In the genomic region with DNA sequence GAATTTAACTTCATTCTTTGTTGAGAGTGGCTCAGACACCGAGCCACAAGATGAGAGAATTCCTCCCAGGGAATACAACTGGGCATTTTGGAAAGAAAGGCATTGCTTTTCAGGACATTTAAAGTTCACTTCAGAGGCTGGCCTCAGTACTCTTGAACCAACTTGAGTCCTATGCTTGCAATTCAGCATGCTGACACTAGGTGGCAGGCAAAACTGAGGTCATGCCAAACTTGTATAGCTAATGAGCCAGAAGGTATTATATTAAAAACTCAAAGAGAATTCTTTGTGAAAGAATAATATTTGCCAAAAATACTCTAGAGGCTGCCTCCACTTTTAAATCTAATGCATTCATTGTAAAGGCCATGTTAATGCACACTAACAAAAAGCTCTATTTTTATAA, we compare ENCODE assay signal across 10 cellular contexts.
DNase-seq lines count a peak whose midpoint lies in the region; ATAC-seq and TF ChIP-seq lines count a peak whose summit lies in the region.
"Had no signal": no experiment of that assay in that cellular context is flagged by ENCODE, and none has a peak within 500 bp of the region (broad histone marks: within the 10 kb centered on the region; RNA-seq: fewer than 3 reads in every experiment).

No MANE protein-coding gene starts in this region.

- no peak overlapping the region for H3K4me2 ChIP-seq in SK-N-SH

- H3K4me3 ChIP-seq in SK-N-SH (ENCODE audit: low read depth in 2 of 2, low read length in 1 of 2) (no peak overlapping the region), NB4 (ENCODE audit: low read depth, low read length) (no peak overlapping the region), endodermal cell (ENCODE audit: low read length) (peak overlapping the region; percentile 58)

- no peaks in the 10 kb centered on the region for H3K27me3 ChIP-seq in SK-N-SH (ENCODE audit: insufficient read depth)
- no peaks in the 10 kb centered on the region for H3K27me3 ChIP-seq in endodermal cell (ENCODE audit: control insufficient read depth, insufficient read depth, low read length, poor library complexity, severe bottlenecking)

- WGBS in SK-N-SH (ENCODE audit: low lambda C conversion rate): 90% methylated on average over 1 of the region's 1 CpG
- WGBS in endodermal cell (ENCODE audit: insufficient coverage in 1 of 2, insufficient read length in 1 of 2), 2 experiments: 86 to 89% methylated on average over 1 of the region's 1 CpG

- no peak overlapping the region for H3K27ac Mint-ChIP-seq in endodermal cell
- H3K27ac Mint-ChIP-seq: CD4-positive, alpha-beta T cell had no signal

- H4K20me1 ChIP-seq in SK-N-SH (ENCODE audit: insufficient read depth): no peaks in the 10 kb centered on the region

- H3K79me2 ChIP-seq in SK-N-SH (ENCODE audit: insufficient read depth): no peaks in the 10 kb centered on the region

- no peaks in the 10 kb centered on the region for H3F3A ChIP-seq in SK-N-SH (replicated peaks; ENCODE audit: insufficient read depth)

- TF ChIP-seq CTCF in SK-N-SH (IDR thresholded peaks at IDR 0.05) (peak; percentile 63), NB4 (IDR thresholded peaks at IDR 0.05; ENCODE audit: low read depth, low read length) (peak; percentile 93), endodermal cell (conservative IDR thresholded peaks at IDR 0.05) (peak; percentile 89)

- no peak overlapping the region for H3K4me3 Mint-ChIP-seq in endodermal cell
- H3K4me3 Mint-ChIP-seq: CD4-positive, alpha-beta T cell had no signal

- DNase-seq in SK-N-SH (no peak), NB4 (ENCODE audit: low read depth) (peak; percentile 62), endodermal cell (peak; percentile 81), NCI-H1436 treated with DMSO at 0.1 percent for 48 hours (lab: John Stamatoyannopoulos, UW) (no peak)
- DNase-seq in stimulated activated CD4-positive, alpha-beta T cell treated with anti-CD3 and anti-CD28 coated beads, TNF-alpha, amount 100 ng/mL, for 48 hours (ENCODE audit: low read depth in 3 of 3): peak; percentile 5 to 13 (median 8)
- DNase-seq: NCI-H1092 treated with DMSO at 0.1 percent for 48 hours had no signal

- H3K9me2 ChIP-seq in SK-N-SH: no peaks in the 10 kb centered on the region

- no peak for ATAC-seq in SK-N-SH treated with all-trans-retinoic acid at 6 μM for 48 hours
- no peak for ATAC-seq in GM21825 (IDR thresholded peaks at IDR 0.05; ENCODE audit: unreplicated experiment)
- ATAC-seq in activated CD4-positive, CD25-positive, alpha-beta regulatory T cell treated with anti-CD3 and anti-CD28 coated beads, Interleukin-2, amount 50 U/mL, for 24 hours: no peak

- H3K4me1 ChIP-seq in SK-N-SH (ENCODE audit: control insufficient read depth in 1 of 2, insufficient read depth in 2 of 2, low read depth in 1 of 2, low read length in 1 of 2) (peaks cover 0 to 7% of the 10 kb centered on the region in 2 experiments; a peak in 1 of 4 replicates), endodermal cell (ENCODE audit: control insufficient read depth, insufficient read depth, low read length) (no peaks in the 10 kb centered on the region)

- CTCF ChIA-PET in SK-N-SH (lab: Yijun Ruan, JAX): interaction anchor here (0.8 to 1.7 kb wide), 2 partner anchors 8 to 16 kb away, joined by 4 read pairs; no protein-coding TSS in a partner anchor

- POLR2A ChIA-PET in SK-N-SH (lab: Yijun Ruan, JAX): no interaction called here

- no peak for TF ChIP-seq POLR2A in NB4 (IDR thresholded peaks at IDR 0.05; ENCODE audit: extremely low read depth, insufficient read length)

- H2AFZ ChIP-seq in SK-N-SH (ENCODE audit: low read depth): no peak overlapping the region

- H3K4me1 Mint-ChIP-seq in endodermal cell: peaks cover 22% of the 10 kb centered on the region

- H3K9ac ChIP-seq in SK-N-SH (no peak overlapping the region), endodermal cell (ENCODE audit: extremely low read depth, low read length, poor library complexity, severe bottlenecking) (no peak overlapping the region)

- no peak for TF ChIP-seq RAD21 in SK-N-SH (IDR thresholded peaks at IDR 0.05; ENCODE audit: low read length)

- H3K9me3 Mint-ChIP-seq in endodermal cell: peaks cover 32% of the 10 kb centered on the region

- H3K9me3 ChIP-seq in SK-N-SH: 0 out of 2 replicates have a peak, but pooled peaks cover 3% of the 10 kb centered on the region
- H3K9me3 ChIP-seq in endodermal cell (ENCODE audit: control insufficient read depth, low read length): peaks cover 47% of the 10 kb centered on the region

- no peak for TF ChIP-seq EP300 in SK-N-SH (IDR thresholded peaks at IDR 0.05; ENCODE audit: borderline replicate concordance in 1 of 2, low read depth in 1 of 2, low read length in 1 of 2)

- no peak overlapping the region for H3K27ac ChIP-seq in SK-N-SH (ENCODE audit: low read depth in 2 of 2, low read length in 1 of 2)
- H3K27ac ChIP-seq in endodermal cell (ENCODE audit: low read depth, low read length): no peak overlapping the region

- H3K36me3 ChIP-seq in SK-N-SH (replicated peaks in 1 of 2; ENCODE audit: control insufficient read depth in 1 of 2, insufficient read depth in 2 of 2, low read length in 1 of 2) (no peaks in the 10 kb centered on the region), endodermal cell (ENCODE audit: control insufficient read depth, insufficient read depth, low read length) (peaks cover 55% of the 10 kb centered on the region)

- peaks cover 59% of the 10 kb centered on the region for H3K36me3 Mint-ChIP-seq in endodermal cell (ENCODE audit: low read depth)

- H3K27me3 Mint-ChIP-seq in endodermal cell (ENCODE audit: insufficient read depth): no peaks in the 10 kb centered on the region
- H3K27me3 Mint-ChIP-seq: CD4-positive, alpha-beta T cell had no signal

TF ChIP-seq in SK-N-SH, 30 proteins besides CTCF, POLR2A, EP300 and RAD21:
- TF ChIP-seq NRF1 (IDR thresholded peaks at IDR 0.05; ENCODE audit: low read depth, low read length) (no peak), NFIC (IDR thresholded peaks at IDR 0.05; ENCODE audit: borderline replicate concordance) (no peak)

TF ChIP-seq in SK-N-SH treated with all-trans-retinoic acid at 6 μM for 48 hours, 23 proteins besides CTCF, POLR2A, EP300 and RAD21:
- TF ChIP-seq PPARA (CRISPR knock-in tag; IDR thresholded peaks at IDR 0.05; ENCODE audit: borderline replicate concordance): no peak
- no peak for TF ChIP-seq ESRRG (CRISPR knock-in tag; IDR thresholded peaks at IDR 0.05)
- TF ChIP-seq, protein P1, sequence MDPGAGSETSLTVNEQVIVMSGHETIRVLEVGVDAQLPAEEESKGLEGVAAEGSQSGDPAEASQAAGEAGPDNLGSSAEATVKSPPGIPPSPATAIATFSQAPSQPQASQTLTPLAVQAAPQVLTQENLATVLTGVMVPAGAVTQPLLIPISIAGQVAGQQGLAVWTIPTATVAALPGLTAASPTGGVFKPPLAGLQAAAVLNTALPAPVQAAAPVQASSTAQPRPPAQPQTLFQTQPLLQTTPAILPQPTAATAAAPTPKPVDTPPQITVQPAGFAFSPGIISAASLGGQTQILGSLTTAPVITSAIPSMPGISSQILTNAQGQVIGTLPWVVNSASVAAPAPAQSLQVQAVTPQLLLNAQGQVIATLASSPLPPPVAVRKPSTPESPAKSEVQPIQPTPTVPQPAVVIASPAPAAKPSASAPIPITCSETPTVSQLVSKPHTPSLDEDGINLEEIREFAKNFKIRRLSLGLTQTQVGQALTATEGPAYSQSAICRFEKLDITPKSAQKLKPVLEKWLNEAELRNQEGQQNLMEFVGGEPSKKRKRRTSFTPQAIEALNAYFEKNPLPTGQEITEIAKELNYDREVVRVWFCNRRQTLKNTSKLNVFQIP (CRISPR knock-in tag; IDR thresholded peaks at IDR 0.05; ENCODE audit: borderline replicate concordance, low read depth): no peak
- TF ChIP-seq, protein P2, sequence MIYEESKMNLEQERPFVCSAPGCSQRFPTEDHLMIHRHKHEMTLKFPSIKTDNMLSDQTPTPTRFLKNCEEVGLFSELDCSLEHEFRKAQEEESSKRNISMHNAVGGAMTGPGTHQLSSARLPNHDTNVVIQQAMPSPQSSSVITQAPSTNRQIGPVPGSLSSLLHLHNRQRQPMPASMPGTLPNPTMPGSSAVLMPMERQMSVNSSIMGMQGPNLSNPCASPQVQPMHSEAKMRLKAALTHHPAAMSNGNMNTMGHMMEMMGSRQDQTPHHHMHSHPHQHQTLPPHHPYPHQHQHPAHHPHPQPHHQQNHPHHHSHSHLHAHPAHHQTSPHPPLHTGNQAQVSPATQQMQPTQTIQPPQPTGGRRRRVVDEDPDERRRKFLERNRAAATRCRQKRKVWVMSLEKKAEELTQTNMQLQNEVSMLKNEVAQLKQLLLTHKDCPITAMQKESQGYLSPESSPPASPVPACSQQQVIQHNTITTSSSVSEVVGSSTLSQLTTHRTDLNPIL (CRISPR knock-in tag; IDR thresholded peaks at IDR 0.05; ENCODE audit: low read depth): no peak
- no peak for TF ChIP-seq ZNF8 (CRISPR knock-in tag; IDR thresholded peaks at IDR 0.05)
- no peak for TF ChIP-seq OSR1 (CRISPR knock-in tag; IDR thresholded peaks at IDR 0.05)
TF ChIP-seq in SK-N-SH treated with all-trans-retinoic acid at 6 μM for 48 hours: peak in this region for 0.

Comparison
In these comparisons a context has a peak if more than half of its experiments do, and no peak if none do; other contexts are left out.
1. DNase-seq: peak in NB4 (single experiment), endodermal cell (single experiment) and stimulated activated CD4-positive, alpha-beta T cell treated with anti-CD3 and anti-CD28 coated beads, TNF-alpha, amount 100 ng/mL, for 48 hours (3 of 3); none in SK-N-SH (single experiment) and NCI-H1436 treated with DMSO at 0.1 percent for 48 hours (single experiment).
2. Peak in every context shown above with its lines, with median percentiles within 50 percentile points of each other: CTCF ChIP-seq.